ENCODE assay signal across 20 cellular contexts in genomic region chr16:2840914-2841313, GRCh38. TPM values are rescaled to one million over a fixed set of nuclear protein-coding genes. Genes with fewer than 3 reads are reported as not detected.
"Had no signal": no experiment of that assay in that cellular context is flagged by ENCODE, and none has a peak within 500 bp of the region (broad histone marks: within the 10 kb centered on the region; RNA-seq: fewer than 3 reads in every experiment).

No MANE protein-coding gene starts in this region.

- DNase-seq: activated CD4-positive, alpha-beta T cell treated with anti-CD3 and anti-CD28 coated beads, Interleukin-2, amount 50 U/mL, for 1 hour; activated CD4-positive, CD25-positive, alpha-beta regulatory T cell treated with anti-CD3 and anti-CD28 coated beads, Interleukin-2, amount 50 U/mL, for 72 hours; activated CD8-positive, alpha-beta memory T cell treated with anti-CD3 and anti-CD28 coated beads for 24 hours; activated CD8-positive, alpha-beta memory T cell treated with anti-CD3 and anti-CD28 coated beads, Interleukin-2, amount 50 U/mL, for 48 hours; activated gamma-delta T cell treated with Interleukin-2 at 50 U/mL for 16 hours; amniotic stem cell; dermis blood vessel endothelial cell; effector memory CD4-positive, alpha-beta T cell; esophagus squamous epithelium; naive B cell; stimulated activated CD4-positive, alpha-beta T cell treated with anti-CD3 and anti-CD28 coated beads, Interleukin-1b, Interleukin-23, amount 100 ng/mL, for 48 hours; testis had no signal

- H3K9me3 ChIP-seq: esophagus squamous epithelium, mucosa of descending colon, pancreas, right lobe of liver, testis, upper lobe of left lung had no signal

- H3K4me3 ChIP-seq: esophagus squamous epithelium, hepatocyte, mucosa of descending colon, pancreas, right lobe of liver, testis, upper lobe of left lung had no signal

- H3K4me1 ChIP-seq: right lobe of liver, testis had no signal

- ATAC-seq: activated naive CD4-positive, alpha-beta T cell treated with anti-CD3 and anti-CD28 coated beads, Interleukin-2, amount 50 U/mL, for 72 hours; mucosa of descending colon; pancreas had no signal

- H3K36me3 ChIP-seq: esophagus squamous epithelium, pancreas, right lobe of liver, upper lobe of left lung had no signal

- H3K27ac ChIP-seq: esophagus squamous epithelium, hepatocyte, pancreas, right lobe of liver, testis, VCaP had no signal

- H3K27me3 ChIP-seq: hepatocyte, pancreas, right lobe of liver, testis, upper lobe of left lung had no signal

- H3K36me3 Mint-ChIP-seq: naive B cell had no signal

RNA-seq across cellular contexts. Expression of gene ZG16B, which starts 10.8 kb away (rescaled TPM):
- total RNA-seq: lung microvascular endothelial cell had no signal

RNA-seq across cellular contexts. Expression of gene PRSS22, which starts 17.1 kb away (rescaled TPM):
- total RNA-seq: dermis blood vessel endothelial cell, lung microvascular endothelial cell, testis had no signal

RNA-seq across cellular contexts. Expression of gene PRSS21, which starts 23.9 kb away (rescaled TPM):
- total RNA-seq: hepatocyte, right lobe of liver had no signal
- polyA plus RNA-seq: hepatocyte had no signal

RNA-seq across cellular contexts. Expression of gene PRSS41, which starts 42.6 kb away (rescaled TPM):
- total RNA-seq: activated naive CD4-positive, alpha-beta T cell treated with anti-CD3 and anti-CD28 coated beads, Interleukin-2, amount 50 U/mL, for 72 hours; dermis blood vessel endothelial cell; esophagus squamous epithelium; hepatocyte; lung microvascular endothelial cell; mucosa of descending colon; pancreas; right lobe of liver had no signal
- polyA plus RNA-seq: hepatocyte, pancreas had no signal
